25 cellular contexts compared by ENCODE assay signal in genomic region chr3:160748226-160748625, GRCh38.
"Had no signal": no experiment of that assay in that cellular context is flagged by ENCODE, and none has a peak within 500 bp of the region (broad histone marks: within the 10 kb centered on the region; RNA-seq: fewer than 3 reads in every experiment).

No MANE protein-coding gene starts in this region.

- H3K27ac ChIP-seq: epithelial cell of prostate, gastroesophageal sphincter, heart left ventricle, hepatocyte, right lobe of liver, vagina had no signal

- ATAC-seq: esophagus mucosa; gastroesophageal sphincter; heart left ventricle; left colon; mucosa of descending colon; natural killer cell treated with Interleukin-12 subunit alpha and Interleukin-12 subunit beta and Interleukin-15 and Interleukin-18, amount 100 ng/mL, for 72 hours; stimulated activated naive B cell treated with anti-CD40 and anti-IgM and Interleukin-4, amounts not matched to agents 10 μg/mL and 1 μg/mL and 100 μg/mL, for 72 hours had no signal

- H3K27me3 ChIP-seq: dorsolateral prefrontal cortex, gastroesophageal sphincter, heart left ventricle, hepatocyte, right lobe of liver, vagina had no signal

- H3K79me2 ChIP-seq: hepatocyte had no signal

- H2AFZ ChIP-seq: hepatocyte had no signal

- DNase-seq: dorsolateral prefrontal cortex; effector CD4-positive, alpha-beta T cell; endodermal cell; foreskin fibroblast; left colon; mucosa of descending colon; naive B cell; retina; right lobe of liver; small intestine; stimulated activated CD4-positive, alpha-beta T cell treated with anti-CD3 and anti-CD28 coated beads, Interleukin-15, amount 100 ng/mL, for 24 hours; stimulated activated CD4-positive, alpha-beta T cell treated with anti-CD3 and anti-CD28 coated beads, Interleukin-2, amount 100 ng/mL, for 48 hours; stimulated activated naive B cell treated with anti-CD40 and anti-IgM and Interleukin-4, amounts not matched to agents 10 μg/mL and 1 μg/mL and 100 μg/mL, for 72 hours; trophoblast cell had no signal

- H3K4me1 Mint-ChIP-seq: endodermal cell; memory B cell; naive B cell; neural crest cell; stimulated activated naive B cell treated with anti-CD40 and anti-IgM and Interleukin-4, amounts not matched to agents 10 μg/mL and 1 μg/mL and 100 μg/mL, for 72 hours had no signal

- H3K4me3 Mint-ChIP-seq: endodermal cell; memory B cell; naive B cell; natural killer cell treated with Interleukin-12 subunit alpha and Interleukin-12 subunit beta and Interleukin-15 and Interleukin-18, amount 100 ng/mL, for 72 hours; neural crest cell; stimulated activated naive B cell treated with anti-CD40 and anti-IgM and Interleukin-4, amounts not matched to agents 10 μg/mL and 1 μg/mL and 100 μg/mL, for 72 hours; stimulated activated naive CD8-positive, alpha-beta T cell treated with anti-CD3 and anti-CD28 coated beads, Interleukin-15, Interleukin-2, amounts not matched to agents 100 ng/mL and 50 ng/mL, for 24 hours had no signal

- H3K4me3 ChIP-seq: gastroesophageal sphincter, hepatocyte, lung, mucosa of descending colon, right lobe of liver, vagina had no signal

- H3K36me3 ChIP-seq: gastroesophageal sphincter, heart left ventricle, right lobe of liver, vagina had no signal

- H3K27ac Mint-ChIP-seq: endodermal cell; memory B cell; natural killer cell treated with Interleukin-12 subunit alpha and Interleukin-12 subunit beta and Interleukin-15 and Interleukin-18, amount 100 ng/mL, for 72 hours; stimulated activated naive B cell treated with anti-CD40 and anti-IgM and Interleukin-4, amounts not matched to agents 10 μg/mL and 1 μg/mL and 100 μg/mL, for 72 hours; stimulated activated naive CD8-positive, alpha-beta T cell treated with anti-CD3 and anti-CD28 coated beads, Interleukin-15, Interleukin-2, amounts not matched to agents 100 ng/mL and 50 ng/mL, for 24 hours had no signal

- H3K9me3 ChIP-seq: gastroesophageal sphincter, heart left ventricle, mucosa of descending colon, right lobe of liver, vagina had no signal

- H3K4me2 ChIP-seq: hepatocyte had no signal

- H3K36me3 Mint-ChIP-seq: naive B cell; natural killer cell treated with Interleukin-12 subunit alpha and Interleukin-12 subunit beta and Interleukin-15 and Interleukin-18, amount 100 ng/mL, for 72 hours; stimulated activated naive B cell treated with anti-CD40 and anti-IgM and Interleukin-4, amounts not matched to agents 10 μg/mL and 1 μg/mL and 100 μg/mL, for 72 hours had no signal

- H3K9me3 Mint-ChIP-seq: endodermal cell; memory B cell; naive B cell; natural killer cell treated with Interleukin-12 subunit alpha and Interleukin-12 subunit beta and Interleukin-15 and Interleukin-18, amount 100 ng/mL, for 72 hours; neural crest cell; stimulated activated naive B cell treated with anti-CD40 and anti-IgM and Interleukin-4, amounts not matched to agents 10 μg/mL and 1 μg/mL and 100 μg/mL, for 72 hours; stimulated activated naive CD8-positive, alpha-beta T cell treated with anti-CD3 and anti-CD28 coated beads, Interleukin-15, Interleukin-2, amounts not matched to agents 100 ng/mL and 50 ng/mL, for 24 hours had no signal
